11 cellular contexts compared by ENCODE assay signal in the genomic region with DNA sequence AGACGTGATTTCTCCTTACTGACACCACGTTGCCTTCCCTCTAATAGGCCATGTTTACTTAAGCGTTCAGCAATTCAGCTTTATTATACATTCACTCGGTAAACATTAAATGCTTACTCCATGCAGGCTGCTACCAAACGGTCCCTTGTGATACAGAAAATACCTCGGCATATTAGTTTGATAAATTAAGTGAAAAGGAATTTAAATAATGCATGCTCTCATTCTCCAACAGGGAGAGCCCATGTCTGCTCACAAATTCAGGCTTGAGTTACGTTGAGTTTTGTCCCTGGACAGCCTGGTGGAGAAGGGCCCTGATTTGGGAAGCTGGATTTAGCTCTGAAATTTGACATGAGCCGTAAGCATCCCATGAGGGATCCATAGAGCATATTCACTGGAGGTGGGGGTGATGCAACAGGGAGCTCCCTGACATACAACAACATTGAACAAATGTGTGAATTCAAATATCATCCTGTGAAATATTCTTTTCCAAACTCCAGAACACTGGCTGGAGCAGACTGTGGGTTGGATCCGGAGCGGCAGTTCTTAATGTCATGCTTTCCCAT.
DNase-seq lines count a peak whose midpoint lies in the region; ATAC-seq, FAIRE-seq and TF ChIP-seq lines count a peak whose summit lies in the region.
"Had no signal": no experiment of that assay in that cellular context is flagged by ENCODE, and none has a peak within 500 bp of the region (broad histone marks: within the 10 kb centered on the region; RNA-seq: fewer than 3 reads in every experiment).

No MANE protein-coding gene starts in this region.

- peak overlapping the region; percentile 92 for H3K27ac ChIP-seq in mesenchymal stem cell (ENCODE audit: low read length, poor library complexity, severe bottlenecking)

- H3K27me3 ChIP-seq in bronchial epithelial cell (ENCODE audit: control insufficient read depth, insufficient read depth, low read length) (no peaks in the 10 kb centered on the region), mesenchymal stem cell (ENCODE audit: control insufficient read depth in 1 of 2, insufficient read depth in 1 of 2, low read length in 2 of 2) (no peaks in the 10 kb centered on the region)

- H3K18ac ChIP-seq in mesenchymal stem cell (ENCODE audit: low read depth in 1 of 2, low read length in 2 of 2) = peak overlapping the region; percentile 72 to 84

- peak overlapping the region; percentile 87 for H4K91ac ChIP-seq in mesenchymal stem cell (ENCODE audit: low read length)

- peaks cover 3% of the 10 kb centered on the region for H3K36me3 Mint-ChIP-seq in stimulated activated naive CD8-positive, alpha-beta T cell treated with anti-CD3 and anti-CD28 coated beads, Interleukin-15, Interleukin-2, amounts not matched to agents 100 ng/mL and 50 ng/mL, for 24 hours (ENCODE audit: low read depth)
- H3K36me3 Mint-ChIP-seq in activated CD4-positive, alpha-beta memory T cell treated with anti-CD3 and anti-CD28 coated beads, Interleukin-2, amount 10 ng/mL, durations not matched to agents 7 days and 5 days (ENCODE audit: low read depth) = peaks cover 35% of the 10 kb centered on the region

- no peak overlapping the region for H3K4me3 Mint-ChIP-seq in stimulated activated naive CD8-positive, alpha-beta T cell treated with anti-CD3 and anti-CD28 coated beads, Interleukin-15, Interleukin-2, amounts not matched to agents 100 ng/mL and 50 ng/mL, for 24 hours
- H3K4me3 Mint-ChIP-seq in stimulated activated naive CD8-positive, alpha-beta T cell treated with anti-CD3 and anti-CD28 coated beads, Interleukin-15, amount 100 ng/mL, for 72 hours = no peak overlapping the region
- H3K4me3 Mint-ChIP-seq in activated CD4-positive, alpha-beta memory T cell treated with anti-CD3 and anti-CD28 coated beads, Interleukin-2, amount 10 ng/mL, durations not matched to agents 7 days and 5 days = no peak overlapping the region
- H3K4me3 Mint-ChIP-seq: T-helper 17 cell had no signal

- H2BK15ac ChIP-seq in mesenchymal stem cell (ENCODE audit: low read depth, poor library complexity, severe bottlenecking) = no peak overlapping the region

- DNase-seq in stimulated activated naive CD8-positive, alpha-beta T cell treated with anti-CD3 and anti-CD28 coated beads, Interleukin-15, amount 100 ng/mL, for 72 hours = no peak
- peak; percentile 62 for DNase-seq in bronchial epithelial cell (ENCODE audit: low read depth)
- no peak for DNase-seq in mesenchymal stem cell
- DNase-seq in activated CD4-positive, alpha-beta memory T cell treated with anti-CD3 and anti-CD28 coated beads, Interleukin-2, amount 10 ng/mL, durations not matched to agents 7 days and 5 days = no peak
- DNase-seq in activated CD8-positive, alpha-beta memory T cell treated with anti-CD3 and anti-CD28 coated beads, Interleukin-2, amount 50 U/mL, for 48 hours = no peak
- no peak for DNase-seq in cerebellum (ENCODE audit: low spot score)
- DNase-seq: anterior cingulate cortex, NCI-H187, T-helper 17 cell had no signal

- H3K9ac ChIP-seq in mesenchymal stem cell (ENCODE audit: low read length) = peak overlapping the region; percentile 60

- H3K4me1 Mint-ChIP-seq in stimulated activated naive CD8-positive, alpha-beta T cell treated with anti-CD3 and anti-CD28 coated beads, Interleukin-15, Interleukin-2, amounts not matched to agents 100 ng/mL and 50 ng/mL, for 24 hours (ENCODE audit: low read depth) = peaks cover 34% of the 10 kb centered on the region
- peaks cover 25% of the 10 kb centered on the region for H3K4me1 Mint-ChIP-seq in stimulated activated naive CD8-positive, alpha-beta T cell treated with anti-CD3 and anti-CD28 coated beads, Interleukin-15, amount 100 ng/mL, for 72 hours
- peaks cover 23% of the 10 kb centered on the region for H3K4me1 Mint-ChIP-seq in activated CD4-positive, alpha-beta memory T cell treated with anti-CD3 and anti-CD28 coated beads, Interleukin-2, amount 10 ng/mL, durations not matched to agents 7 days and 5 days

- CTCF ChIA-PET in activated CD4-positive, alpha-beta memory T cell treated with anti-CD3 and anti-CD28 coated beads, Interleukin-2, amount 10 ng/mL, durations not matched to agents 7 days and 5 days (lab: Charles Lee) = interaction anchor here (1.2 to 2.1 kb wide), 5 partner anchors 14 to 270 kb away, joined by 3 to 7 read pairs (median 4); no protein-coding TSS in a partner anchor

- H3K4me3 ChIP-seq in bronchial epithelial cell (ENCODE audit: low read depth, low read length) (no peak overlapping the region), mesenchymal stem cell (ENCODE audit: insufficient read depth in 1 of 2, low read depth in 1 of 2, low read length in 2 of 2) (peak overlapping the region in 1 of 2 experiments; percentile 29)

- H3K9me3 Mint-ChIP-seq in stimulated activated naive CD8-positive, alpha-beta T cell treated with anti-CD3 and anti-CD28 coated beads, Interleukin-15, Interleukin-2, amounts not matched to agents 100 ng/mL and 50 ng/mL, for 24 hours = no peaks in the 10 kb centered on the region
- H3K9me3 Mint-ChIP-seq in stimulated activated naive CD8-positive, alpha-beta T cell treated with anti-CD3 and anti-CD28 coated beads, Interleukin-15, amount 100 ng/mL, for 72 hours = no peaks in the 10 kb centered on the region
- H3K9me3 Mint-ChIP-seq in activated CD4-positive, alpha-beta memory T cell treated with anti-CD3 and anti-CD28 coated beads, Interleukin-2, amount 10 ng/mL, durations not matched to agents 7 days and 5 days = no peaks in the 10 kb centered on the region

- POLR2A ChIA-PET in activated CD4-positive, alpha-beta memory T cell treated with anti-CD3 and anti-CD28 coated beads, Interleukin-2, amount 10 ng/mL, durations not matched to agents 7 days and 5 days (lab: Charles Lee) = interaction anchor here (1.1 to 3.4 kb wide), 3 partner anchors 22 to 60 kb away, joined by 4 to 10 read pairs (median 4); no protein-coding TSS in a partner anchor

- peak overlapping the region; percentile 15 to 81 for H3K4ac ChIP-seq in mesenchymal stem cell (ENCODE audit: low read depth in 1 of 2, low read length in 2 of 2)

- peaks cover 20% of the 10 kb centered on the region for H3K4me1 ChIP-seq in mesenchymal stem cell (ENCODE audit: control insufficient read depth, insufficient read depth, low read depth, low read length)

- WGBS in mesenchymal stem cell = 43% methylated on average over 8 of the region's 10 CpGs

- H3K9me3 ChIP-seq in mesenchymal stem cell (ENCODE audit: control insufficient read depth, low read length) = no peaks in the 10 kb centered on the region

- no peak overlapping the region for H3K23ac ChIP-seq in mesenchymal stem cell (ENCODE audit: low read length in 2 of 2)

- H2AFZ ChIP-seq in mesenchymal stem cell (ENCODE audit: low read depth, low read length) = no peak overlapping the region

- H3K4me2 ChIP-seq in mesenchymal stem cell (ENCODE audit: low read length, poor library complexity, severe bottlenecking) = no peak overlapping the region

- H2AK5ac ChIP-seq in mesenchymal stem cell (ENCODE audit: low read length, severe bottlenecking) = peak overlapping the region; percentile 76

- peak overlapping the region; percentile 27 for H2BK120ac ChIP-seq in mesenchymal stem cell (ENCODE audit: low read depth, low read length)

- H3K27ac Mint-ChIP-seq in stimulated activated naive CD8-positive, alpha-beta T cell treated with anti-CD3 and anti-CD28 coated beads, Interleukin-15, Interleukin-2, amounts not matched to agents 100 ng/mL and 50 ng/mL, for 24 hours = peak overlapping the region; percentile 75
- no peak overlapping the region for H3K27ac Mint-ChIP-seq in stimulated activated naive CD8-positive, alpha-beta T cell treated with anti-CD3 and anti-CD28 coated beads, Interleukin-15, amount 100 ng/mL, for 72 hours
- no peak overlapping the region for H3K27ac Mint-ChIP-seq in activated CD4-positive, alpha-beta memory T cell treated with anti-CD3 and anti-CD28 coated beads, Interleukin-2, amount 10 ng/mL, durations not matched to agents 7 days and 5 days

- peak overlapping the region; percentile 36 for H2BK5ac ChIP-seq in mesenchymal stem cell (ENCODE audit: low read depth, low read length, poor library complexity, severe bottlenecking)

- H3K79me1 ChIP-seq in mesenchymal stem cell (replicated peaks; ENCODE audit: low read length, poor library complexity, severe bottlenecking) = peaks cover 3% of the 10 kb centered on the region

- ATAC-seq in stimulated activated naive CD8-positive, alpha-beta T cell treated with anti-CD3 and anti-CD28 coated beads, Interleukin-15, amount 100 ng/mL, for 72 hours = no peak
- no peak for ATAC-seq in GM19452 (IDR thresholded peaks at IDR 0.05; ENCODE audit: unreplicated experiment)

- H3K36me3 ChIP-seq in bronchial epithelial cell (ENCODE audit: control insufficient read depth, insufficient read depth, low read length) (no peaks in the 10 kb centered on the region), mesenchymal stem cell (ENCODE audit: control insufficient read depth in 1 of 2, insufficient read depth in 2 of 2, low read depth in 1 of 2, low read length in 2 of 2) (no peaks in the 10 kb centered on the region)

- peak overlapping the region; percentile 49 to 90 for H2BK12ac ChIP-seq in mesenchymal stem cell (ENCODE audit: low read length in 2 of 2)

- no peak for TF ChIP-seq CTCF in bronchial epithelial cell (IDR thresholded peaks at IDR 0.05; ENCODE audit: insufficient read depth, low read length, severe bottlenecking)

- peaks cover 3% of the 10 kb centered on the region for H3K27me3 Mint-ChIP-seq in stimulated activated naive CD8-positive, alpha-beta T cell treated with anti-CD3 and anti-CD28 coated beads, Interleukin-15, Interleukin-2, amounts not matched to agents 100 ng/mL and 50 ng/mL, for 24 hours
- H3K27me3 Mint-ChIP-seq in stimulated activated naive CD8-positive, alpha-beta T cell treated with anti-CD3 and anti-CD28 coated beads, Interleukin-15, amount 100 ng/mL, for 72 hours = peaks cover 6% of the 10 kb centered on the region
- no peaks in the 10 kb centered on the region for H3K27me3 Mint-ChIP-seq in activated CD4-positive, alpha-beta memory T cell treated with anti-CD3 and anti-CD28 coated beads, Interleukin-2, amount 10 ng/mL, durations not matched to agents 7 days and 5 days
- H3K27me3 Mint-ChIP-seq: T-helper 17 cell had no signal

- FAIRE-seq in bronchial epithelial cell (lab: Jason Lieb, UNC) = no peak

- H4K8ac ChIP-seq in mesenchymal stem cell (ENCODE audit: low read length) = peak overlapping the region; percentile 45

- peak overlapping the region in 1 of 2 experiments; percentile 29 for H3K14ac ChIP-seq in mesenchymal stem cell (ENCODE audit: low read length in 2 of 2)
